In genomic region chr14:24141030-24141880, GRCh38 we compare ENCODE assay signal across 8 cellular contexts. TPM values are rescaled to one million over a fixed set of nuclear protein-coding genes. Genes with fewer than 3 reads are reported as not detected.
DNase-seq lines count a peak whose midpoint lies in the region; ATAC-seq and TF ChIP-seq lines count a peak whose summit lies in the region.

EMC9 (minus strand) TSS chr14:24141591; CDS start chr14:24141304, 287 bp downstream.

- H3K9ac ChIP-seq in NT2/D1 (ENCODE audit: insufficient read length, low read depth) (peak within 1 kb of the TSS; percentile 97), endocrine pancreas (ENCODE audit: control insufficient read depth, insufficient read depth, low read length) (peak within 1 kb of the TSS; percentile 61), mesenchymal stem cell (ENCODE audit: low read length) (peak within 1 kb of the TSS; percentile 92)

- H3K14ac ChIP-seq in mesenchymal stem cell (ENCODE audit: low read length in 2 of 2): peak within 1 kb of the TSS in 1 of 2 experiments; percentile 98

- peak within 1 kb of the TSS; percentile 35 to 68 for H2BK12ac ChIP-seq in mesenchymal stem cell (ENCODE audit: low read length in 2 of 2)

- H2BK5ac ChIP-seq in mesenchymal stem cell (ENCODE audit: low read depth, low read length, poor library complexity, severe bottlenecking): peak within 1 kb of the TSS; percentile 57

- peak within 1 kb of the TSS; percentile 82 for H3K4me3 ChIP-seq in NT2/D1 (ENCODE audit: insufficient read length, low read depth)
- H3K4me3 ChIP-seq in endocrine pancreas (ENCODE audit: control insufficient read depth, insufficient read depth, low read length): peak within 1 kb of the TSS; percentile 68
- H3K4me3 ChIP-seq in mesenchymal stem cell (ENCODE audit: insufficient read depth in 1 of 2, low read depth in 1 of 2, low read length in 2 of 2): peak within 1 kb of the TSS; percentile 68 to 94

- ATAC-seq in GM21381 (IDR thresholded peaks at IDR 0.05; ENCODE audit: unreplicated experiment): peak; percentile 86
- ATAC-seq in activated CD8-positive, alpha-beta memory T cell treated with anti-CD3 and anti-CD28 coated beads, Interleukin-2, amount 10 ng/mL, durations not matched to agents 7 days and 5 days: peak; percentile 91

- H3K9me3 Mint-ChIP-seq in Calu3 (ENCODE audit: low read depth, unreplicated experiment): no peaks in the 10 kb centered on the region
- H3K9me3 Mint-ChIP-seq in activated CD8-positive, alpha-beta memory T cell treated with anti-CD3 and anti-CD28 coated beads, Interleukin-2, amount 10 ng/mL, durations not matched to agents 7 days and 5 days (ENCODE audit: low read depth): no peaks in the 10 kb centered on the region

- peak; percentile 98 for DNase-seq in Calu3
- DNase-seq in HUDEP-2 (lab: John Stamatoyannopoulos, UW; ENCODE audit: unreplicated experiment in 76 of 76): peak; percentile 87 to 100 (median 99)
- peak; percentile 96 for DNase-seq in NT2/D1 (ENCODE audit: low read depth, low spot score)
- peak; percentile 100 for DNase-seq in activated CD8-positive, alpha-beta memory T cell treated with anti-CD3 and anti-CD28 coated beads, Interleukin-2, amount 10 ng/mL, durations not matched to agents 7 days and 5 days
- peak; percentile 99 for DNase-seq in mesenchymal stem cell
- DNase-seq in stimulated activated CD8-positive, alpha-beta memory T cell treated with anti-CD3 and anti-CD28 coated beads, Interleukin-12 subunit alpha, Interleukin-12 subunit beta, amount 100 ng/mL, for 4 hours (ENCODE audit: low read depth): peak; percentile 98

- peak within 1 kb of the TSS; percentile 24 to 96 for H3K18ac ChIP-seq in mesenchymal stem cell (ENCODE audit: low read depth in 1 of 2, low read length in 2 of 2)

- peak within 1 kb of the TSS; percentile 76 for H2AFZ ChIP-seq in mesenchymal stem cell (ENCODE audit: low read depth, low read length)

- no peak within 1 kb of the TSS for H2BK15ac ChIP-seq in mesenchymal stem cell (ENCODE audit: low read depth, poor library complexity, severe bottlenecking)

- peak within 1 kb of the TSS; percentile 89 for H3K4me3 Mint-ChIP-seq in Calu3 (ENCODE audit: low read depth, unreplicated experiment)
- H3K4me3 Mint-ChIP-seq in activated CD8-positive, alpha-beta memory T cell treated with anti-CD3 and anti-CD28 coated beads, Interleukin-2, amount 10 ng/mL, durations not matched to agents 7 days and 5 days: peak within 1 kb of the TSS; percentile 98

- no peak for TF ChIP-seq CTCF in Calu3 (IDR thresholded peaks at IDR 0.05; ENCODE audit: unreplicated experiment)

- H3K9me3 ChIP-seq in NT2/D1 (ENCODE audit: insufficient read depth, low read length): no peaks in the 10 kb centered on the region
- no peaks in the 10 kb centered on the region for H3K9me3 ChIP-seq in endocrine pancreas (ENCODE audit: control insufficient read depth, low read length)
- H3K9me3 ChIP-seq in mesenchymal stem cell (ENCODE audit: control insufficient read depth, low read length): no peaks in the 10 kb centered on the region

- no peak within 1 kb of the TSS for H2AK5ac ChIP-seq in mesenchymal stem cell (ENCODE audit: low read length, severe bottlenecking)

- peak within 1 kb of the TSS in 1 of 2 experiments; percentile 80 for H3K4ac ChIP-seq in mesenchymal stem cell (ENCODE audit: low read depth in 1 of 2, low read length in 2 of 2)

- peaks cover 63% of the 10 kb centered on the region for H3K36me3 Mint-ChIP-seq in Calu3 (ENCODE audit: insufficient read depth, unreplicated experiment)
- H3K36me3 Mint-ChIP-seq in activated CD8-positive, alpha-beta memory T cell treated with anti-CD3 and anti-CD28 coated beads, Interleukin-2, amount 10 ng/mL, durations not matched to agents 7 days and 5 days: peaks cover 77% of the 10 kb centered on the region

- peak within 1 kb of the TSS; percentile 40 for H4K91ac ChIP-seq in mesenchymal stem cell (ENCODE audit: low read length)

- H3K27me3 ChIP-seq in NT2/D1 (ENCODE audit: insufficient read depth, insufficient read length): no peaks in the 10 kb centered on the region
- H3K27me3 ChIP-seq in endocrine pancreas (ENCODE audit: control insufficient read depth, insufficient read depth, low read length): no peaks in the 10 kb centered on the region
- H3K27me3 ChIP-seq in mesenchymal stem cell (ENCODE audit: control insufficient read depth in 1 of 2, insufficient read depth in 1 of 2, low read length in 2 of 2): no peaks in the 10 kb centered on the region

- CTCF ChIA-PET in Calu3 (lab: Charles Lee): interaction anchor here (0.8 to 1.7 kb wide), 5 partner anchors 20 to 48 kb away, joined by 3 to 7 read pairs (median 5); partner anchors contain the start of genes DCAF11, IRF9 and NRL
- CTCF ChIA-PET in activated CD8-positive, alpha-beta memory T cell treated with anti-CD3 and anti-CD28 coated beads, Interleukin-2, amount 10 ng/mL, durations not matched to agents 7 days and 5 days (lab: Charles Lee): interaction anchor here (0.6 to 7.3 kb wide), 16 partner anchors 9 to 188 kb away, joined by 3 to 69 read pairs (median 3); partner anchors contain the start of genes CIDEB, DHRS4, IRF9 and PCK2

- no peaks in the 10 kb centered on the region for H3K27me3 Mint-ChIP-seq in Calu3 (ENCODE audit: unreplicated experiment)
- no peaks in the 10 kb centered on the region for H3K27me3 Mint-ChIP-seq in activated CD8-positive, alpha-beta memory T cell treated with anti-CD3 and anti-CD28 coated beads, Interleukin-2, amount 10 ng/mL, durations not matched to agents 7 days and 5 days

- under 1% methylated on average over 67 of the region's 68 CpGs for WGBS in mesenchymal stem cell

- H2BK120ac ChIP-seq in mesenchymal stem cell (ENCODE audit: low read depth, low read length): no peak within 1 kb of the TSS

- peak within 1 kb of the TSS; percentile 88 for H3K27ac Mint-ChIP-seq in Calu3 (ENCODE audit: unreplicated experiment)
- peak within 1 kb of the TSS; percentile 91 for H3K27ac Mint-ChIP-seq in activated CD8-positive, alpha-beta memory T cell treated with anti-CD3 and anti-CD28 coated beads, Interleukin-2, amount 10 ng/mL, durations not matched to agents 7 days and 5 days

- H3K4me1 ChIP-seq in NT2/D1 (ENCODE audit: insufficient read depth, insufficient read length) (no peaks in the 10 kb centered on the region), endocrine pancreas (ENCODE audit: control insufficient read depth, insufficient read depth, low read length) (peaks cover 6% of the 10 kb centered on the region), mesenchymal stem cell (ENCODE audit: control insufficient read depth, insufficient read depth, low read depth, low read length) (peaks cover 23% of the 10 kb centered on the region)

- TSS peak; percentile 2 for BruUV-seq in Calu3 (replicated peaks; lab: Mats Ljungman, UMichigan)

- peak within 1 kb of the TSS; percentile 92 for H4K8ac ChIP-seq in mesenchymal stem cell (ENCODE audit: low read length)

- H3K27ac ChIP-seq in mesenchymal stem cell (ENCODE audit: low read length, poor library complexity, severe bottlenecking): peak within 1 kb of the TSS; percentile 95

- no peak within 1 kb of the TSS for H3K23ac ChIP-seq in mesenchymal stem cell (ENCODE audit: low read length in 2 of 2)

- peaks cover 49% of the 10 kb centered on the region for H3K36me3 ChIP-seq in NT2/D1 (ENCODE audit: insufficient read depth, insufficient read length, low read length)
- H3K36me3 ChIP-seq in endocrine pancreas (ENCODE audit: control insufficient read depth, insufficient read depth, low read length): peaks cover 2% of the 10 kb centered on the region
- H3K36me3 ChIP-seq in mesenchymal stem cell (ENCODE audit: control insufficient read depth in 1 of 2, insufficient read depth in 2 of 2, low read depth in 1 of 2, low read length in 2 of 2): peaks cover 32 to 52% of the 10 kb centered on the region in 2 experiments

- peaks cover 38% of the 10 kb centered on the region for H3K4me1 Mint-ChIP-seq in Calu3 (ENCODE audit: low read depth, unreplicated experiment)
- H3K4me1 Mint-ChIP-seq in activated CD8-positive, alpha-beta memory T cell treated with anti-CD3 and anti-CD28 coated beads, Interleukin-2, amount 10 ng/mL, durations not matched to agents 7 days and 5 days: peaks cover 74% of the 10 kb centered on the region

- H3K79me1 ChIP-seq in mesenchymal stem cell (replicated peaks; ENCODE audit: low read length, poor library complexity, severe bottlenecking): peaks cover 40% of the 10 kb centered on the region

- intact Hi-C loops in Calu3 (cut with micrococcal nuclease; ENCODE audit: unreplicated experiment): loop anchor here (2.0 kb wide), 1 partner anchor 26 kb away; the partner anchor contains the start of genes DCAF11 and NRL

- peak within 1 kb of the TSS; percentile 80 for H3K4me2 ChIP-seq in mesenchymal stem cell (ENCODE audit: low read length, poor library complexity, severe bottlenecking)

RNA-seq across cellular contexts. Expression of gene EMC9, which starts in this region (rescaled TPM):
- 38.0 and 39.2 TPM in 2 replicates for total RNA-seq in Calu3 (2022)
- total RNA-seq in activated CD8-positive, alpha-beta memory T cell treated with anti-CD3 and anti-CD28 coated beads, Interleukin-2, amount 10 ng/mL, durations not matched to agents 7 days and 5 days: 10 to 100 TPM; 45.5 to 56.1 TPM
- polyA plus RNA-seq in mesenchymal stem cell (2013, experiment 1 of 2): 10.9 TPM
- 11.1 TPM for polyA plus RNA-seq in mesenchymal stem cell (2013, experiment 2 of 2)

Comparison
In these comparisons a context has a peak if more than half of its experiments do, and no peak if none do; other contexts are left out.
1. Peak in every context shown above with its lines: DNase-seq, ATAC-seq, H3K4me3 ChIP-seq and H3K27ac ChIP-seq.